8 cellular contexts compared by ENCODE assay signal in the genomic region with DNA sequence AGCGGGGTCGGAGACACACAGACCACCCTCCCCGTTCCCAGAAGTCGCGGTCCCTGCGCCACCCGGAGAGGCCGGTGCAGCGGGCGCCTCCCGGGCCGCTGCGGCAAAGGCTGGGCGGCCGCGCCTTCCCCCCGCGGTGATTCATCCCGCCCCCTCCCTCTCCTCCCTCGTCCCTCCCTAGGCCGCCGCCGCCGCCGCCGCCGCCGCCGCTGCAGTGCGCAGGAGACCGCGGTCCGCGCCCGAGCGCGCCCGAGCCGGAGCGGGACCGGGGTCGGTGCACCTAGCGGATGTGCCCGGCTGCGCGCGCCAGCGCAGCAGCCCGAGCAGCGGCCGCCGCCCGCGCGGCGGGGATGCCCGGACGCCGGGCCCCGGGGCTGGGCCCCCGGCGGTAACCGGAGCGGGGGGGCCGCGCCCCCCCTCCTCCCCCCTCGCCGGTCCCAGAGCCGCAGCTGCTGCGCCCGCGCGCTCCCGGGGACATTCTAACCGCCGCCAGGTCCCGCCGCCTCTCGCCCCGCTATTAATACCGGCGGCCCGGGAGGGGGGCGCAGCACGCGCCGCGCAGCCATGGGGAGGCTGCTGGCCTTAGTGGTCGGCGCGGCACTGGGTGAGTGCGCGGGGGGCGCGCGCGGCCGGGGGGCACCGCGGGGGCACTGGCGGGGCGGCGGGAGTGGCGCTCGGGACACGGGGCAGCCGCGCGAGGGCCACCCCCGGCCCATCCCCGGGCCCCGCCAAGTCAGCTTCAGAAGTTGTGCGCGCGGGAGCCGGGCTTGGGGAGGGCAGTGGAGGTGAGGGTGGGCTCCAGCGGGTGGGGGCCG. TPM values are rescaled to one million over a fixed set of nuclear protein-coding genes. Genes with fewer than 3 reads are reported as not detected.
A peak's percentile ranks its signal among the peaks of the same experiment; 100 is the strongest.
DNase-seq lines count a peak whose midpoint lies in the region; TF ChIP-seq lines count a peak whose summit lies in the region.

A gene (plus strand): TSS at position 214 of the 815 bp plus-strand sequence. CDS start 351 bp downstream, at position 565.

- no peak for TF ChIP-seq CTCF in osteocyte (IDR thresholded peaks at IDR 0.05)

- peak within 1 kb of the TSS; percentile 42 for H3K4me3 ChIP-seq in thymus (ENCODE audit: low read length)

- no peaks in the 10 kb centered on the region for H3K9me3 ChIP-seq in thymus (ENCODE audit: control insufficient read depth)

- peak; percentile 76 for DNase-seq in NCI-H748 (lab: John Stamatoyannopoulos, UW; ENCODE audit: unreplicated experiment)
- no peak for DNase-seq in NCI-H748 treated with DMSO at 0.1 percent for 48 hours (lab: John Stamatoyannopoulos, UW)
- DNase-seq in RPMI8226 = peak; percentile 42
- DNase-seq in activated naive CD4-positive, alpha-beta T cell treated with anti-CD3 and anti-CD28 coated beads for 36 hours = peak; percentile 78
- DNase-seq in glomerular visceral epithelial cell (ENCODE audit: extremely low spot score) = peak; percentile 74
- peak; percentile 89 for DNase-seq in osteocyte (ENCODE audit: extremely low spot score, unreplicated experiment)
- no peak for DNase-seq in NCI-H128 (lab: John Stamatoyannopoulos, UW; ENCODE audit: unreplicated experiment)

- under 1% methylated on average over 118 of the region's 118 CpGs for WGBS in thymus

- no peaks in the 10 kb centered on the region for H3K9me3 Mint-ChIP-seq in activated naive CD4-positive, alpha-beta T cell treated with anti-CD3 and anti-CD28 coated beads for 36 hours
- no peaks in the 10 kb centered on the region for H3K9me3 Mint-ChIP-seq in osteocyte (ENCODE audit: unreplicated experiment)

- peaks cover 6% of the 10 kb centered on the region for H3K36me3 Mint-ChIP-seq in activated naive CD4-positive, alpha-beta T cell treated with anti-CD3 and anti-CD28 coated beads for 36 hours (ENCODE audit: low read depth)
- peaks cover 11% of the 10 kb centered on the region for H3K36me3 Mint-ChIP-seq in osteocyte (ENCODE audit: unreplicated experiment)

- CTCF ChIA-PET in activated naive CD4-positive, alpha-beta T cell treated with anti-CD3 and anti-CD28 coated beads for 36 hours (lab: Charles Lee) = no interaction called here

- H3K27me3 ChIP-seq in thymus (ENCODE audit: control insufficient read depth, insufficient read depth) = peaks cover 36% of the 10 kb centered on the region

- no peak within 1 kb of the TSS for H3K27ac Mint-ChIP-seq in activated naive CD4-positive, alpha-beta T cell treated with anti-CD3 and anti-CD28 coated beads for 36 hours
- peak within 1 kb of the TSS; percentile 40 for H3K27ac Mint-ChIP-seq in osteocyte (ENCODE audit: unreplicated experiment)

- H3K27me3 Mint-ChIP-seq in activated naive CD4-positive, alpha-beta T cell treated with anti-CD3 and anti-CD28 coated beads for 36 hours (ENCODE audit: low read depth) = peaks cover 19% of the 10 kb centered on the region
- no peaks in the 10 kb centered on the region for H3K27me3 Mint-ChIP-seq in osteocyte (ENCODE audit: unreplicated experiment)

- peak within 1 kb of the TSS; percentile 65 for H3K4me3 Mint-ChIP-seq in activated naive CD4-positive, alpha-beta T cell treated with anti-CD3 and anti-CD28 coated beads for 36 hours
- peak within 1 kb of the TSS; percentile 85 for H3K4me3 Mint-ChIP-seq in osteocyte (ENCODE audit: unreplicated experiment)

- intact Hi-C loops in activated naive CD4-positive, alpha-beta T cell treated with anti-CD3 and anti-CD28 coated beads for 36 hours (cut with micrococcal nuclease) = no loop called here

- H3K27ac ChIP-seq in thymus (ENCODE audit: low read depth) = no peak within 1 kb of the TSS

- H3K36me3 ChIP-seq in thymus (ENCODE audit: control insufficient read depth, insufficient read depth) = peaks cover 22% of the 10 kb centered on the region

- H3K4me1 ChIP-seq in thymus (ENCODE audit: control insufficient read depth, insufficient read depth, low read length) = no peaks in the 10 kb centered on the region

- peaks cover 12% of the 10 kb centered on the region for H3K4me1 Mint-ChIP-seq in activated naive CD4-positive, alpha-beta T cell treated with anti-CD3 and anti-CD28 coated beads for 36 hours (ENCODE audit: low read depth)
- H3K4me1 Mint-ChIP-seq in osteocyte (ENCODE audit: unreplicated experiment) = peaks cover 12% of the 10 kb centered on the region

RNA-seq across cellular contexts. Expression of the gene that starts here (rescaled TPM):
- under 1 TPM; 0.83 to 0.89 TPM for total RNA-seq in activated naive CD4-positive, alpha-beta T cell treated with anti-CD3 and anti-CD28 coated beads for 36 hours
- total RNA-seq in osteocyte = 7.3 and 8.1 TPM in 2 replicates
- polyA plus RNA-seq in thymus = 3.4 TPM

Comparison
In these comparisons a context has a peak if more than half of its experiments do, and no peak if none do; other contexts are left out.
1. DNase-seq: peak in NCI-H748 (single experiment), RPMI8226 (single experiment), glomerular visceral epithelial cell (single experiment) and osteocyte (single experiment); none in NCI-H748 treated with DMSO at 0.1 percent for 48 hours (single experiment) and NCI-H128 (single experiment).
2. Peak in DNase-seq in activated naive CD4-positive, alpha-beta T cell treated with anti-CD3 and anti-CD28 coated beads for 36 hours; RNA of the gene not detected or under 1 TPM.